ENCODE assay signal across 14 cellular contexts in the genomic region with DNA sequence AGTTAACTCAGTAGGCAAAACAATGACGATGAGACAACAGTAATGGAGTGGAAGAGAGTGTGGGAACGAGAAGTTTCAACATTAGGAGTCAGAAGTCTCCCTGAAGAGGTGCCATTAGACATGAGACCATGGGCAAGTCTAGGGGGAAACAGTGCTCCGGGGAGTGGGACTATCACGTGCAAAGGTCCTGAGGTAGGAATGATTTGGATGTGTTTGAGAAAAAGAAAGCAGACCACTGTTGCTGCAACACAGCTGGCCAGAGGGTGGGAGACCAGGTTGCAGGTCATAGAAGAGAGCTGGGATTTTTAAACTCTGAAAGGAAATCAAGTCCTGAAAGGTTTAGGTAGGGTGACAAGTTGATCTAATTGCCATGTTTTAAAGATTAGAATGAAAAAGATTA.
DNase-seq lines count a peak whose midpoint lies in the region; ATAC-seq, FAIRE-seq and TF ChIP-seq lines count a peak whose summit lies in the region.
"Had no signal": no experiment of that assay in that cellular context is flagged by ENCODE, and none has a peak within 500 bp of the region (broad histone marks: within the 10 kb centered on the region; RNA-seq: fewer than 3 reads in every experiment).

No MANE protein-coding gene starts in this region.

- no peak for TF ChIP-seq POLR2A in HepG2 (IDR thresholded peaks at IDR 0.05; ENCODE audit: insufficient read depth in 1 of 2, low read depth in 2 of 2, low read length in 2 of 2)

- CTCF ChIA-PET in HepG2 (lab: Yijun Ruan, JAX; ENCODE audit: low intra/inter-chr PET ratio, low total read pairs), result no interaction called here
- CTCF ChIA-PET in activated CD8-positive, alpha-beta memory T cell treated with anti-CD3 and anti-CD28 coated beads, Interleukin-2, amount 10 ng/mL, durations not matched to agents 7 days and 5 days (lab: Charles Lee), result no interaction called here

- TF ChIP-seq EP300 in HepG2 (IDR thresholded peaks at IDR 0.05; ENCODE audit: low read depth in 2 of 2, low read length in 2 of 2), result no peak
- TF ChIP-seq EP300 in HepG2 (CRISPR knock-in tag; IDR thresholded peaks at IDR 0.05; ENCODE audit: borderline replicate concordance), result no peak

- H3K9ac ChIP-seq in liver (ENCODE audit: low read depth in 1 of 2, low read length in 2 of 2) (no peak overlapping the region), HepG2 (ENCODE audit: insufficient read depth, low read depth, low read length) (no peak overlapping the region)
- H3K9ac ChIP-seq: BLaER1 treated with 17β-estradiol and CSF1 and Interleukin-3, amounts not matched to agents 10 nM and 100 nM had no signal

- no peaks in the 10 kb centered on the region for H4K20me1 ChIP-seq in HepG2 (ENCODE audit: insufficient read depth, low read length)

- H3K79me2 ChIP-seq in HepG2 (ENCODE audit: insufficient read depth, low read length), result no peaks in the 10 kb centered on the region

- 84% methylated on average over 4 of the region's 4 CpGs for WGBS in liver
- WGBS in HepG2 (ENCODE audit: low lambda C conversion rate), result 39% methylated on average over 4 of the region's 4 CpGs

- no TSS peak for BruUV-seq in HepG2 (replicated peaks; lab: Mats Ljungman, UMichigan)

- peaks cover 62% of the 10 kb centered on the region for H3K4me1 Mint-ChIP-seq in nephron progenitor cell
- peaks cover 6% of the 10 kb centered on the region for H3K4me1 Mint-ChIP-seq in activated CD8-positive, alpha-beta memory T cell treated with anti-CD3 and anti-CD28 coated beads, Interleukin-2, amount 10 ng/mL, durations not matched to agents 7 days and 5 days

- no peak overlapping the region for H3K4me3 ChIP-seq in liver (ENCODE audit: low read depth in 1 of 3, low read length in 3 of 3)
- no peak overlapping the region for H3K4me3 ChIP-seq in HepG2 (replicated peaks in 1 of 3; ENCODE audit: insufficient read depth in 1 of 3, low read depth in 2 of 3, low read length in 3 of 3)
- no peak overlapping the region for H3K4me3 ChIP-seq in coronary artery
- H3K4me3 ChIP-seq: BLaER1 treated with 17β-estradiol and CSF1 and Interleukin-3, amounts not matched to agents 10 nM and 100 nM had no signal

- intact Hi-C loops in HepG2 (cut with micrococcal nuclease; ENCODE audit: unreplicated experiment), result no loop called here

- no peaks in the 10 kb centered on the region for H3K9me3 ChIP-seq in liver (ENCODE audit: control insufficient read depth in 4 of 4, low read length in 3 of 4)
- H3K9me3 ChIP-seq in HepG2 (ENCODE audit: low read length), result no peaks in the 10 kb centered on the region

- H3K4me3 Mint-ChIP-seq in nephron progenitor cell, result peak overlapping the region; percentile 65
- no peak overlapping the region for H3K4me3 Mint-ChIP-seq in activated CD8-positive, alpha-beta memory T cell treated with anti-CD3 and anti-CD28 coated beads, Interleukin-2, amount 10 ng/mL, durations not matched to agents 7 days and 5 days

- H3K36me3 Mint-ChIP-seq in nephron progenitor cell (ENCODE audit: low read depth), result no peaks in the 10 kb centered on the region
- H3K36me3 Mint-ChIP-seq in activated CD8-positive, alpha-beta memory T cell treated with anti-CD3 and anti-CD28 coated beads, Interleukin-2, amount 10 ng/mL, durations not matched to agents 7 days and 5 days, result peaks cover 2% of the 10 kb centered on the region

- TF ChIP-seq RAD21 in liver (IDR thresholded peaks at IDR 0.05) (no peak), HepG2 (CRISPR knock-in tag; IDR thresholded peaks at IDR 0.05) (no peak)

- in situ Hi-C loops in HepG2 (cut with HindIII; ENCODE audit: extremely low pct_ligation_motif_present, low pct_unique_long_range_greater_than_20kb), result no loop called here

- no peak for FAIRE-seq in HepG2 (lab: Jason Lieb, UNC)

- H3K4me1 ChIP-seq in liver (ENCODE audit: control insufficient read depth in 4 of 4, insufficient read depth in 4 of 4, low read length in 3 of 4), result peaks cover 2 to 13% (median 5%) of the 10 kb centered on the region in 4 donors
- H3K4me1 ChIP-seq in HepG2 (ENCODE audit: insufficient read depth, low read length), result no peaks in the 10 kb centered on the region

- no peak overlapping the region for H3K4me2 ChIP-seq in HepG2 (ENCODE audit: low read depth, low read length)
- H3K4me2 ChIP-seq: BLaER1 treated with 17β-estradiol and CSF1 and Interleukin-3, amounts not matched to agents 10 nM and 100 nM had no signal

- POLR2A ChIA-PET in HepG2 (lab: Yijun Ruan, JAX), result no interaction called here

- H3K27me3 ChIP-seq in liver (ENCODE audit: control insufficient read depth in 4 of 4, insufficient read depth in 4 of 4, low read length in 3 of 4) (no peaks in the 10 kb centered on the region), HepG2 (ENCODE audit: control insufficient read depth in 1 of 2, insufficient read depth in 2 of 2, low read length in 2 of 2) (peaks cover 3 to 47% of the 10 kb centered on the region in 2 experiments; a peak in 4 of 5 replicates)

- no peak for DNase-seq in HepG2 (ENCODE audit: low spot score)
- DNase-seq in coronary artery (ENCODE audit: low spot score), result peak; percentile 29
- DNase-seq in nephron progenitor cell, result no peak
- DNase-seq in activated CD8-positive, alpha-beta memory T cell treated with anti-CD3 and anti-CD28 coated beads, Interleukin-2, amount 10 ng/mL, durations not matched to agents 7 days and 5 days, result no peak
- DNase-seq: Karpas-422, MM.1S, NCI-H1105 treated with DMSO at 0.1 percent for 48 hours, NCI-H187, SIG-M5 had no signal

- peaks cover 65% of the 10 kb centered on the region for H3K27me3 Mint-ChIP-seq in nephron progenitor cell (ENCODE audit: low read depth, poor library complexity)
- peaks cover 84% of the 10 kb centered on the region for H3K27me3 Mint-ChIP-seq in activated CD8-positive, alpha-beta memory T cell treated with anti-CD3 and anti-CD28 coated beads, Interleukin-2, amount 10 ng/mL, durations not matched to agents 7 days and 5 days

- TF ChIP-seq CTCF in liver (IDR thresholded peaks at IDR 0.05; ENCODE audit: low read depth, low read length, missing input control), result no peak
- TF ChIP-seq CTCF in HepG2 (CRISPR knock-in tag; IDR thresholded peaks at IDR 0.05), result no peak
- TF ChIP-seq CTCF in coronary artery (IDR thresholded peaks at IDR 0.05), result no peak
- TF ChIP-seq CTCF in nephron progenitor cell (IDR thresholded peaks at IDR 0.05), result no peak

- no peak overlapping the region for H3K27ac Mint-ChIP-seq in nephron progenitor cell
- H3K27ac Mint-ChIP-seq in activated CD8-positive, alpha-beta memory T cell treated with anti-CD3 and anti-CD28 coated beads, Interleukin-2, amount 10 ng/mL, durations not matched to agents 7 days and 5 days, result no peak overlapping the region

- H2AFZ ChIP-seq in HepG2 (ENCODE audit: low read length), result no peak overlapping the region

- H3K27ac ChIP-seq in liver (ENCODE audit: low read depth in 1 of 2, low read length in 2 of 2) (peak overlapping the region; percentile 66 to 74), HepG2 (ENCODE audit: extremely low read length, insufficient read depth, low read length) (no peak overlapping the region), coronary artery (peak overlapping the region; percentile 21 to 60)
- H3K27ac ChIP-seq: BLaER1 treated with 17β-estradiol and CSF1 and Interleukin-3, amounts not matched to agents 10 nM and 100 nM had no signal

- H3K36me3 ChIP-seq in liver (ENCODE audit: control insufficient read depth in 4 of 4, insufficient read depth in 3 of 4, low read depth in 1 of 4, low read length in 3 of 4) (no peaks in the 10 kb centered on the region), HepG2 (replicated peaks in 1 of 2; ENCODE audit: control insufficient read depth in 1 of 2, insufficient read depth in 2 of 2, low read length in 2 of 2) (no peaks in the 10 kb centered on the region)
- H3K36me3 ChIP-seq: BLaER1 treated with 17β-estradiol and CSF1 and Interleukin-3, amounts not matched to agents 10 nM and 100 nM had no signal

- peaks cover 4% of the 10 kb centered on the region for H3K9me3 Mint-ChIP-seq in nephron progenitor cell
- H3K9me3 Mint-ChIP-seq in activated CD8-positive, alpha-beta memory T cell treated with anti-CD3 and anti-CD28 coated beads, Interleukin-2, amount 10 ng/mL, durations not matched to agents 7 days and 5 days (ENCODE audit: low read depth), result no peaks in the 10 kb centered on the region

- ATAC-seq in HepG2, result no peak
- ATAC-seq in HG03521 (IDR thresholded peaks at IDR 0.05; ENCODE audit: unreplicated experiment), result no peak
- no peak for ATAC-seq in HG02870 (IDR thresholded peaks at IDR 0.05; ENCODE audit: unreplicated experiment)
- ATAC-seq in activated CD8-positive, alpha-beta memory T cell treated with anti-CD3 and anti-CD28 coated beads, Interleukin-2, amount 10 ng/mL, durations not matched to agents 7 days and 5 days, result no peak
- ATAC-seq in HG02938 (IDR thresholded peaks at IDR 0.05; ENCODE audit: unreplicated experiment), result no peak

TF ChIP-seq in liver, 16 proteins besides CTCF, POLR2A, EP300 and RAD21 (continues in another document):
- no peak for TF ChIP-seq YY1 (IDR thresholded peaks at IDR 0.05)
- no peak for TF ChIP-seq EGR1 (IDR thresholded peaks at IDR 0.05; ENCODE audit: low read depth in 2 of 2)

TF ChIP-seq in HepG2, 621 proteins besides CTCF, POLR2A, EP300 and RAD21 (continues in another document):
- no peak for TF ChIP-seq ZNF253 (CRISPR knock-in tag; IDR thresholded peaks at IDR 0.05; ENCODE audit: borderline replicate concordance)
- TF ChIP-seq BCL6 (CRISPR knock-in tag; IDR thresholded peaks at IDR 0.05), result no peak
- no peak for TF ChIP-seq NPAS2 (CRISPR knock-in tag; IDR thresholded peaks at IDR 0.05; ENCODE audit: borderline replicate concordance)
- TF ChIP-seq, protein P1, sequence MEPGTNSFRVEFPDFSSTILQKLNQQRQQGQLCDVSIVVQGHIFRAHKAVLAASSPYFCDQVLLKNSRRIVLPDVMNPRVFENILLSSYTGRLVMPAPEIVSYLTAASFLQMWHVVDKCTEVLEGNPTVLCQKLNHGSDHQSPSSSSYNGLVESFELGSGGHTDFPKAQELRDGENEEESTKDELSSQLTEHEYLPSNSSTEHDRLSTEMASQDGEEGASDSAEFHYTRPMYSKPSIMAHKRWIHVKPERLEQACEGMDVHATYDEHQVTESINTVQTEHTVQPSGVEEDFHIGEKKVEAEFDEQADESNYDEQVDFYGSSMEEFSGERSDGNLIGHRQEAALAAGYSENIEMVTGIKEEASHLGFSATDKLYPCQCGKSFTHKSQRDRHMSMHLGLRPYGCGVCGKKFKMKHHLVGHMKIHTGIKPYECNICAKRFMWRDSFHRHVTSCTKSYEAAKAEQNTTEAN (CRISPR knock-in tag; conservative IDR thresholded peaks at IDR 0.05), result no peak
- no peak for TF ChIP-seq ZNF101 (CRISPR knock-in tag; IDR thresholded peaks at IDR 0.05; ENCODE audit: borderline replicate concordance, low read depth)
- TF ChIP-seq SAFB2 (CRISPR knock-in tag; IDR thresholded peaks at IDR 0.05; ENCODE audit: borderline replicate concordance, low read depth), result no peak
- TF ChIP-seq NRL (CRISPR knock-in tag; IDR thresholded peaks at IDR 0.05; ENCODE audit: borderline replicate concordance), result no peak
- TF ChIP-seq TEAD3 (CRISPR knock-in tag; optimal IDR thresholded peaks at IDR 0.05; ENCODE audit: borderline replicate concordance), result no peak
